Comparison of ENCODE assay signal across 8 cellular contexts in genomic region chr20:16434087-16434664, GRCh38.
A peak's percentile ranks its signal among the peaks of the same experiment; 100 is the strongest.
DNase-seq lines count a peak whose midpoint lies in the region; ATAC-seq and TF ChIP-seq lines count a peak whose summit lies in the region.

No MANE protein-coding gene starts in this region.

- H3K4me3 ChIP-seq in epithelial cell of esophagus (ENCODE audit: low read length), result no peak overlapping the region
- no peak overlapping the region for H3K4me3 ChIP-seq in uterus

- no peaks in the 10 kb centered on the region for H3K4me1 Mint-ChIP-seq in activated CD4-positive, alpha-beta T cell treated with anti-CD3 and anti-CD28 coated beads for 36 hours
- H3K4me1 Mint-ChIP-seq in nephron progenitor cell, result peaks cover 14% of the 10 kb centered on the region

- H3K4me1 ChIP-seq in uterus, result no peaks in the 10 kb centered on the region

- intact Hi-C loops in activated CD4-positive, alpha-beta T cell treated with anti-CD3 and anti-CD28 coated beads for 36 hours (cut with DNase I, micrococcal nuclease), result loop anchor here in 1 of 2 experiments (5.0 kb wide), 1 partner anchor 82 kb away; no protein-coding TSS in a partner anchor
- intact Hi-C loops in uterus (cut with DNase I; ENCODE audit: low total_unique reads), result no loop called here

- TF ChIP-seq POLR2A in uterus (IDR thresholded peaks at IDR 0.05), result no peak

- no peaks in the 10 kb centered on the region for H3K27me3 ChIP-seq in uterus

- no peak overlapping the region for H3K27ac Mint-ChIP-seq in activated CD4-positive, alpha-beta T cell treated with anti-CD3 and anti-CD28 coated beads for 36 hours
- H3K27ac Mint-ChIP-seq in nephron progenitor cell, result no peak overlapping the region

- DNase-seq in CMK (ENCODE audit: low read depth), result peak; percentile 44
- DNase-seq in LoVo (ENCODE audit: low spot score), result peak; percentile 46
- peak; percentile 70 for DNase-seq in activated CD4-positive, alpha-beta T cell treated with anti-CD3 and anti-CD28 coated beads for 36 hours
- peak; percentile 45 for DNase-seq in epithelial cell of esophagus (ENCODE audit: low read depth)
- DNase-seq in nephron progenitor cell, result peak; percentile 72
- DNase-seq in uterus, result peak; percentile 27 to 58
- DNase-seq in NCI-H345 (lab: John Stamatoyannopoulos, UW), result no peak

- no peak overlapping the region for H3K4me3 Mint-ChIP-seq in activated CD4-positive, alpha-beta T cell treated with anti-CD3 and anti-CD28 coated beads for 36 hours
- no peak overlapping the region for H3K4me3 Mint-ChIP-seq in nephron progenitor cell

- H3K27ac ChIP-seq in uterus, result no peak overlapping the region

- peaks cover 16% of the 10 kb centered on the region for H3K36me3 Mint-ChIP-seq in activated CD4-positive, alpha-beta T cell treated with anti-CD3 and anti-CD28 coated beads for 36 hours (ENCODE audit: low read depth)
- peaks cover 40% of the 10 kb centered on the region for H3K36me3 Mint-ChIP-seq in nephron progenitor cell (ENCODE audit: low read depth)

- POLR2A ChIA-PET in activated CD4-positive, alpha-beta T cell treated with anti-CD3 and anti-CD28 coated beads for 36 hours (lab: Charles Lee), result no interaction called here

- H3K27me3 Mint-ChIP-seq in activated CD4-positive, alpha-beta T cell treated with anti-CD3 and anti-CD28 coated beads for 36 hours, result no peaks in the 10 kb centered on the region
- H3K27me3 Mint-ChIP-seq in nephron progenitor cell (ENCODE audit: low read depth, poor library complexity), result peaks cover 7% of the 10 kb centered on the region

- TF ChIP-seq CTCF in epithelial cell of esophagus (IDR thresholded peaks at IDR 0.05; ENCODE audit: insufficient read depth, low read depth, low read length, missing control alignments) (peak; percentile 78), nephron progenitor cell (IDR thresholded peaks at IDR 0.05) (peak; percentile 56), uterus (IDR thresholded peaks at IDR 0.05) (peak in 3 of 4 experiments; percentile 26 to 66 (median 29))

- ATAC-seq in GM19395 (IDR thresholded peaks at IDR 0.05; ENCODE audit: unreplicated experiment), result peak; percentile 76
- no peak for ATAC-seq in activated CD4-positive, alpha-beta T cell treated with anti-CD3 and anti-CD28 coated beads for 36 hours

- peaks cover 7% of the 10 kb centered on the region for H3K9me3 Mint-ChIP-seq in activated CD4-positive, alpha-beta T cell treated with anti-CD3 and anti-CD28 coated beads for 36 hours (ENCODE audit: low read depth)
- peaks cover 9% of the 10 kb centered on the region for H3K9me3 Mint-ChIP-seq in nephron progenitor cell

- H3K36me3 ChIP-seq in uterus, result no peaks in the 10 kb centered on the region

- CTCF ChIA-PET in activated CD4-positive, alpha-beta T cell treated with anti-CD3 and anti-CD28 coated beads for 36 hours (lab: Charles Lee), result interaction anchor here (0.6 to 1.3 kb wide), 2 partner anchors 14 to 457 kb away, joined by 3 to 4 read pairs; no protein-coding TSS in a partner anchor

- no peaks in the 10 kb centered on the region for H3K9me3 ChIP-seq in uterus
